In genomic region chr1:99371413-99371812, GRCh38 we compare ENCODE assay signal across 7 cellular contexts.
"Had no signal": no experiment of that assay in that cellular context is flagged by ENCODE, and none has a peak within 500 bp of the region (broad histone marks: within the 10 kb centered on the region; RNA-seq: fewer than 3 reads in every experiment).

No MANE protein-coding gene starts in this region.

- ATAC-seq: HCT116 had no signal

- DNase-seq: GM23248, GOT3, H7, HFFc6, KBM-7 had no signal

- FAIRE-seq: HTR-8/SVneo had no signal
